Comparison of ENCODE assay signal across 25 cellular contexts in genomic region chr2:15141211-15141610, GRCh38.
A peak's percentile ranks its signal among the peaks of the same experiment; 100 is the strongest.
DNase-seq lines count a peak whose midpoint lies in the region; ATAC-seq, FAIRE-seq and TF ChIP-seq lines count a peak whose summit lies in the region.
"Had no signal": no experiment of that assay in that cellular context is flagged by ENCODE, and none has a peak within 500 bp of the region (broad histone marks: within the 10 kb centered on the region; RNA-seq: fewer than 3 reads in every experiment).

No MANE protein-coding gene starts in this region.

- CTCF ChIA-PET in activated CD4-positive, alpha-beta memory T cell treated with anti-CD3 and anti-CD28 coated beads, Interleukin-2, amount 10 ng/mL, durations not matched to agents 7 days and 5 days (lab: Charles Lee), result interaction anchor here (1.0 kb wide), 1 partner anchor 19 kb away, joined by 5 read pairs; no protein-coding TSS in a partner anchor

- no peaks in the 10 kb centered on the region for H3K36me3 ChIP-seq in stomach
- H3K36me3 ChIP-seq: brain microvascular endothelial cell, colonic mucosa, pancreas, tibial artery had no signal

- peaks cover 36% of the 10 kb centered on the region for H3K4me1 Mint-ChIP-seq in activated T-cell treated with anti-CD3 and anti-CD28 coated beads, Interleukin-2, amount 50 U/mL, for 72 hours (ENCODE audit: low read depth)
- peaks cover 24% of the 10 kb centered on the region for H3K4me1 Mint-ChIP-seq in activated CD4-positive, alpha-beta memory T cell treated with anti-CD3 and anti-CD28 coated beads, Interleukin-2, amount 10 ng/mL, durations not matched to agents 7 days and 5 days
- H3K4me1 Mint-ChIP-seq in memory B cell, result peaks cover 16% of the 10 kb centered on the region

- H3K4me3 Mint-ChIP-seq in activated T-cell treated with anti-CD3 and anti-CD28 coated beads, Interleukin-2, amount 50 U/mL, for 72 hours, result peak overlapping the region; percentile 46 to 78
- no peak overlapping the region for H3K4me3 Mint-ChIP-seq in activated CD4-positive, alpha-beta memory T cell treated with anti-CD3 and anti-CD28 coated beads, Interleukin-2, amount 10 ng/mL, durations not matched to agents 7 days and 5 days
- no peak overlapping the region for H3K4me3 Mint-ChIP-seq in memory B cell
- H3K4me3 Mint-ChIP-seq: endodermal cell had no signal

- H3K9me3 Mint-ChIP-seq in activated T-cell treated with anti-CD3 and anti-CD28 coated beads, Interleukin-2, amount 50 U/mL, for 72 hours, result peaks cover 8% of the 10 kb centered on the region in 2 donors
- peaks cover 9% of the 10 kb centered on the region for H3K9me3 Mint-ChIP-seq in activated CD4-positive, alpha-beta memory T cell treated with anti-CD3 and anti-CD28 coated beads, Interleukin-2, amount 10 ng/mL, durations not matched to agents 7 days and 5 days
- peaks cover 10% of the 10 kb centered on the region for H3K9me3 Mint-ChIP-seq in memory B cell
- H3K9me3 Mint-ChIP-seq: endodermal cell had no signal

- peaks cover 6 to 12% of the 10 kb centered on the region in 2 donors for H3K36me3 Mint-ChIP-seq in activated T-cell treated with anti-CD3 and anti-CD28 coated beads, Interleukin-2, amount 50 U/mL, for 72 hours (ENCODE audit: insufficient read depth in 2 of 2)
- H3K36me3 Mint-ChIP-seq in activated CD4-positive, alpha-beta memory T cell treated with anti-CD3 and anti-CD28 coated beads, Interleukin-2, amount 10 ng/mL, durations not matched to agents 7 days and 5 days (ENCODE audit: low read depth), result peaks cover 7% of the 10 kb centered on the region
- H3K36me3 Mint-ChIP-seq in memory B cell, result peaks cover 6% of the 10 kb centered on the region

- H3K27ac ChIP-seq in stomach, result no peak overlapping the region
- H3K27ac ChIP-seq: brain microvascular endothelial cell, C4-2B, colonic mucosa, pancreas, tibial artery had no signal

- DNase-seq in activated T-cell treated with anti-CD3 and anti-CD28 coated beads, Interleukin-2, amount 50 U/mL, for 72 hours, result peak; percentile 12 to 21
- no peak for DNase-seq in activated T-cell treated with anti-CD3 and anti-CD28 coated beads, Interleukin-2, amount 50 U/mL, for 48 hours
- DNase-seq in GM19239 (ENCODE audit: insufficient read length, low spot score), result no peak
- no peak for DNase-seq in activated CD4-positive, alpha-beta memory T cell treated with anti-CD3 and anti-CD28 coated beads, Interleukin-2, amount 10 ng/mL, durations not matched to agents 7 days and 5 days
- DNase-seq in memory B cell (ENCODE audit: low spot score in 2 of 2), result no peak
- DNase-seq in D721Med (ENCODE audit: insufficient read length, low spot score), result no peak
- no peak for DNase-seq in stomach
- DNase-seq in NCI-H2196 treated with DMSO at 0.1 percent for 48 hours (lab: John Stamatoyannopoulos, UW; ENCODE audit: unreplicated experiment), result no peak
- DNase-seq: brain microvascular endothelial cell, colonic mucosa, DMS53, endodermal cell, head of caudate nucleus, Kasumi-1, left colon, NCI-H1092 treated with DMSO at 0.1 percent for 48 hours, NCI-H2081 treated with DMSO at 0.1 percent for 48 hours, pancreas, right cardiac atrium, T-helper 9 cell, tibial artery had no signal

- TF ChIP-seq CTCF in D721Med (IDR thresholded peaks at IDR 0.05; ENCODE audit: insufficient read depth, missing control alignments) (no peak), stomach (IDR thresholded peaks at IDR 0.05) (no peak)

- ATAC-seq in activated T-cell treated with anti-CD3 and anti-CD28 coated beads, Interleukin-2, amount 50 U/mL, for 72 hours (replicated peaks in 1 of 2), result peak; percentile 4 to 19
- no peak for ATAC-seq in memory B cell (ENCODE audit: low read depth)
- ATAC-seq: HCT116, left colon, right cardiac atrium had no signal

- peaks cover 0 to 13% (median 9%) of the 10 kb centered on the region in 4 donors for H3K9me3 ChIP-seq in stomach
- H3K9me3 ChIP-seq: colonic mucosa, pancreas had no signal

- POLR2A ChIA-PET in activated CD4-positive, alpha-beta memory T cell treated with anti-CD3 and anti-CD28 coated beads, Interleukin-2, amount 10 ng/mL, durations not matched to agents 7 days and 5 days (lab: Charles Lee), result interaction anchor here (1.3 to 1.9 kb wide), 3 partner anchors 11 to 421 kb away, joined by 3 to 4 read pairs (median 3); no protein-coding TSS in a partner anchor

- H3K4me3 ChIP-seq in stomach, result no peak overlapping the region
- H3K4me3 ChIP-seq: colonic mucosa, pancreas, tibial artery had no signal

- TF ChIP-seq POLR2A in stomach (IDR thresholded peaks at IDR 0.05), result no peak

- WGBS in stomach, 5 donors, result 87 to 93% (median 90%) methylated on average over 7 of the region's 7 CpGs

- H3K27me3 Mint-ChIP-seq in activated T-cell treated with anti-CD3 and anti-CD28 coated beads, Interleukin-2, amount 50 U/mL, for 72 hours (ENCODE audit: low read depth), result no peaks in the 10 kb centered on the region
- H3K27me3 Mint-ChIP-seq in activated CD4-positive, alpha-beta memory T cell treated with anti-CD3 and anti-CD28 coated beads, Interleukin-2, amount 10 ng/mL, durations not matched to agents 7 days and 5 days, result no peaks in the 10 kb centered on the region
- H3K27me3 Mint-ChIP-seq in memory B cell, result peaks cover 2% of the 10 kb centered on the region
- H3K27me3 Mint-ChIP-seq: natural killer cell treated with Interleukin-12 subunit alpha and Interleukin-12 subunit beta and Interleukin-15 and Interleukin-18, amount 100 ng/mL, for 72 hours had no signal

- H3K27me3 ChIP-seq in stomach, result no peaks in the 10 kb centered on the region
- H3K27me3 ChIP-seq: brain microvascular endothelial cell, colonic mucosa, pancreas, tibial artery had no signal

- no peaks in the 10 kb centered on the region for H3K4me1 ChIP-seq in stomach
- H3K4me1 ChIP-seq: colonic mucosa, pancreas, tibial artery had no signal

- intact Hi-C loops in stomach (cut with DNase I; ENCODE audit: low total_unique reads), result no loop called here

- TF ChIP-seq EP300 in stomach (IDR thresholded peaks at IDR 0.05), result no peak

- FAIRE-seq in GM19239 (lab: Jason Lieb, UNC) (peak; percentile 65), D721Med (lab: Jason Lieb, UNC) (no peak)
- FAIRE-seq: HTR-8/SVneo, pancreas had no signal

- H3K27ac Mint-ChIP-seq in activated T-cell treated with anti-CD3 and anti-CD28 coated beads, Interleukin-2, amount 50 U/mL, for 72 hours, result no peak overlapping the region
- H3K27ac Mint-ChIP-seq in activated CD4-positive, alpha-beta memory T cell treated with anti-CD3 and anti-CD28 coated beads, Interleukin-2, amount 10 ng/mL, durations not matched to agents 7 days and 5 days, result peak overlapping the region; percentile 89
- H3K27ac Mint-ChIP-seq in memory B cell, result peak overlapping the region; percentile 92
- H3K27ac Mint-ChIP-seq: endodermal cell had no signal

Comparison
In these comparisons a context has a peak if more than half of its experiments do, and no peak if none do; other contexts are left out.
1. DNase-seq: peak in activated T-cell treated with anti-CD3 and anti-CD28 coated beads, Interleukin-2, amount 50 U/mL, for 72 hours (2 of 2); none in activated T-cell treated with anti-CD3 and anti-CD28 coated beads, Interleukin-2, amount 50 U/mL, for 48 hours (0 of 2), GM19239 (single experiment), activated CD4-positive, alpha-beta memory T cell treated with anti-CD3 and anti-CD28 coated beads, Interleukin-2, amount 10 ng/mL, durations not matched to agents 7 days and 5 days (single experiment), memory B cell (0 of 2), D721Med (single experiment), stomach (single experiment) and NCI-H2196 treated with DMSO at 0.1 percent for 48 hours (single experiment).
2. H3K4me3 Mint-ChIP-seq: peak in activated T-cell treated with anti-CD3 and anti-CD28 coated beads, Interleukin-2, amount 50 U/mL, for 72 hours (2 of 2); none in activated CD4-positive, alpha-beta memory T cell treated with anti-CD3 and anti-CD28 coated beads, Interleukin-2, amount 10 ng/mL, durations not matched to agents 7 days and 5 days (single experiment) and memory B cell (single experiment).